In genomic region chr11:32105871-32106312, GRCh38 we compare ENCODE assay signal across 1 cellular context.
TF ChIP-seq lines count a peak whose summit lies in the region.

No MANE protein-coding gene starts in this region.

TF ChIP-seq in HepG2, 621 proteins besides CTCF, POLR2A, EP300 and RAD21 (continued from another document):
- no peak for TF ChIP-seq ZBTB2 (CRISPR knock-in tag; IDR thresholded peaks at IDR 0.05; ENCODE audit: low read depth)
- peak; percentile 72 for TF ChIP-seq RBM22 (optimal IDR thresholded peaks at IDR 0.05; ENCODE audit: low read length)
- TF ChIP-seq MYC (CRISPR knock-in tag; IDR thresholded peaks at IDR 0.05; ENCODE audit: borderline replicate concordance) = no peak
